In genomic region chrX:130167040-130167439, GRCh38 we compare ENCODE assay signal across 8 cellular contexts. TPM values are rescaled to one million over a fixed set of nuclear protein-coding genes. Genes with fewer than 3 reads are reported as not detected.
DNase-seq lines count a peak whose midpoint lies in the region; ATAC-seq, FAIRE-seq and TF ChIP-seq lines count a peak whose summit lies in the region.

No MANE protein-coding gene starts in this region.

- H3K4me1 ChIP-seq in CD4-positive, alpha-beta memory T cell (ENCODE audit: insufficient read depth, low read length), result peaks cover 32% of the 10 kb centered on the region
- H3K4me1 ChIP-seq in K562 (replicated peaks in 1 of 2; ENCODE audit: control insufficient read depth in 2 of 2, insufficient read depth in 2 of 2, low read length in 2 of 2) (peaks cover 15 to 23% of the 10 kb centered on the region in 2 experiments; a peak in 4 of 5 replicates), pancreas (peaks cover 0 to 4% (median 0%) of the 10 kb centered on the region in 3 donors)

- H3K79me2 ChIP-seq in K562 (ENCODE audit: control insufficient read depth, insufficient read depth, low read length), result peaks cover 40% of the 10 kb centered on the region

- POLR2A ChIA-PET in CD4-positive, alpha-beta memory T cell (lab: Charles Lee; ENCODE audit: partially characterized antibody), result interaction anchor here (1.9 kb wide), 1 partner anchor 101 kb away, joined by 9 read pairs; the partner anchor contains the start of gene ZNF280C
- POLR2A ChIA-PET in K562 (lab: Yijun Ruan, JAX), result interaction anchor here (0.6 to 2.5 kb wide), 5 partner anchors 8 to 21 kb away, joined by 3 to 12 read pairs (median 4); no protein-coding TSS in a partner anchor

- no peak for TF ChIP-seq POLR2A in K562 (conservative IDR thresholded peaks at IDR 0.05)

- no peaks in the 10 kb centered on the region for H3K27me3 ChIP-seq in CD4-positive, alpha-beta memory T cell (ENCODE audit: insufficient read depth, low read length)
- H3K27me3 ChIP-seq in K562 (ENCODE audit: control insufficient read depth in 2 of 2, insufficient read depth in 2 of 2, low read length in 2 of 2) (no peaks in the 10 kb centered on the region), pancreas (peaks cover 0 to 6% (median 3%) of the 10 kb centered on the region in 4 donors)

- H4K20me1 ChIP-seq in K562 (replicated peaks; ENCODE audit: control insufficient read depth, insufficient read depth, low read length), result no peaks in the 10 kb centered on the region

- no peak for TF ChIP-seq RAD21 in K562 (CRISPR knock-in tag; conservative IDR thresholded peaks at IDR 0.05 in 1 of 2, IDR thresholded peaks at IDR 0.05 in 1 of 2)

- no peaks in the 10 kb centered on the region for H3K27me3 Mint-ChIP-seq in CD4-positive, alpha-beta memory T cell
- peaks cover 0 to 13% of the 10 kb centered on the region in 2 donors for H3K27me3 Mint-ChIP-seq in natural killer cell (ENCODE audit: low read depth in 2 of 2)

- H3K9me3 ChIP-seq in CD4-positive, alpha-beta memory T cell (ENCODE audit: control insufficient read depth in 1 of 2, low read length in 2 of 2), result no peaks in the 10 kb centered on the region
- H3K9me3 ChIP-seq in KOPT-K1 (ENCODE audit: insufficient read depth, low read length, poor library complexity, severe bottlenecking), result no peaks in the 10 kb centered on the region
- no peaks in the 10 kb centered on the region; the same call in 1 of the 2 replicates for H3K9me3 ChIP-seq in K562 (replicated peaks; ENCODE audit: control insufficient read depth, insufficient read depth, low read depth, low read length)
- no peaks in the 10 kb centered on the region for H3K9me3 ChIP-seq in pancreas

- FAIRE-seq in K562 (lab: Jason Lieb, UNC) (no peak), pancreas (lab: Jason Lieb, UNC) (no peak)

- no peaks in the 10 kb centered on the region for H3K36me3 ChIP-seq in CD4-positive, alpha-beta memory T cell (ENCODE audit: insufficient read depth, low read length)
- H3K36me3 ChIP-seq in KOPT-K1 (ENCODE audit: insufficient read depth, low read length) (peaks cover 14% of the 10 kb centered on the region), K562 (ENCODE audit: control insufficient read depth, insufficient read depth, low read length) (peaks cover 13% of the 10 kb centered on the region; the same call in 2 of the 3 replicates), pancreas (no peaks in the 10 kb centered on the region)

- no peak for ATAC-seq in K562
- ATAC-seq in natural killer cell, result no peak
- ATAC-seq in pancreas, result no peak
- ATAC-seq in GM21423 (IDR thresholded peaks at IDR 0.05; ENCODE audit: unreplicated experiment), result no peak

- H3K27ac ChIP-seq in CD4-positive, alpha-beta memory T cell (ENCODE audit: low read depth, low read length), result no peak overlapping the region
- H3K27ac ChIP-seq in KOPT-K1 (ENCODE audit: low read depth, low read length, poor library complexity, severe bottlenecking) (peak overlapping the region; percentile 84), K562 (ENCODE audit: extremely low read depth, low read depth, low read length) (peak overlapping the region; percentile 98), pancreas (no peak overlapping the region)

- H3K9ac ChIP-seq in K562 (ENCODE audit: insufficient read depth in 1 of 2, low read depth in 2 of 2, low read length in 2 of 2), result peak overlapping the region in 1 of 2 experiments; percentile 92; a peak in 2 of 4 replicates

- no peaks in the 10 kb centered on the region for H3K9me1 ChIP-seq in K562 (ENCODE audit: control insufficient read depth, insufficient read depth, low read length)

- no TSS peak for BruUV-seq in K562 (replicated peaks; lab: Mats Ljungman, UMichigan)

- H3K4me2 ChIP-seq in K562 (ENCODE audit: insufficient read depth, low read length), result peak overlapping the region; percentile 96

- H3K27ac Mint-ChIP-seq in CD4-positive, alpha-beta memory T cell, result peak overlapping the region in 6 of 7 donors; percentile 32 to 97 (median 88)
- H3K27ac Mint-ChIP-seq in natural killer cell, result peak overlapping the region in 1 of 2 donors; percentile 90

- WGBS in K562 (ENCODE audit: insufficient coverage, low coverage, missing lambda C conversion rate), result 33% methylated on average over 4 of the region's 4 CpGs
- 27 to 38% methylated on average over 4 of the region's 4 CpGs for WGBS in pancreas, 2 donors

- in situ Hi-C loops in K562 (cut with MboI), result no loop called here

- H3K4me3 ChIP-seq in CD4-positive, alpha-beta memory T cell (ENCODE audit: low read length in 2 of 2), result no peak overlapping the region
- H3K4me3 ChIP-seq in K562 (peak overlapping the region; percentile 68), pancreas (peak overlapping the region in 1 of 4 donors; percentile 57)

- H3K4me1 Mint-ChIP-seq in CD4-positive, alpha-beta memory T cell, result peaks cover 11 to 57% (median 32%) of the 10 kb centered on the region in 4 donors
- peaks cover 19 to 29% of the 10 kb centered on the region in 2 donors for H3K4me1 Mint-ChIP-seq in natural killer cell

- no peak for DNase-seq in CD4-positive, alpha-beta memory T cell
- no peak for DNase-seq in K562 (ENCODE audit: extremely low read depth in 1 of 4, low spot score in 3 of 4)
- no peak for DNase-seq in natural killer cell
- no peak for DNase-seq in pancreas
- no peak for DNase-seq in Kasumi-1 (lab: John Stamatoyannopoulos, UW)
- no peak for DNase-seq in hypothalamus (lab: John Stamatoyannopoulos, UW)

- intact Hi-C loops in CD4-positive, alpha-beta memory T cell (cut with micrococcal nuclease), result no loop called here
- intact Hi-C loops in K562 (cut with micrococcal nuclease), result loop anchor here (2.0 to 5.0 kb wide), 2 partner anchors 46 to 55 kb away; partner anchors contain the start of gene ELF4
- intact Hi-C loops in natural killer cell (cut with micrococcal nuclease), result loop anchor here (5.0 kb wide), 1 partner anchor 385 kb away; no protein-coding TSS in a partner anchor
- intact Hi-C loops in pancreas (cut with DNase I), result no loop called here

- peaks cover 0 to 4% (median 0%) of the 10 kb centered on the region in 8 donors for H3K9me3 Mint-ChIP-seq in CD4-positive, alpha-beta memory T cell
- H3K9me3 Mint-ChIP-seq in natural killer cell, result no peaks in the 10 kb centered on the region

- peaks cover 0 to 9% of the 10 kb centered on the region in 2 donors for H3K36me3 Mint-ChIP-seq in CD4-positive, alpha-beta memory T cell
- no peaks in the 10 kb centered on the region for H3K36me3 Mint-ChIP-seq in natural killer cell

- TF ChIP-seq CTCF in K562 (IDR thresholded peaks at IDR 0.05 in 2 of 3, conservative IDR thresholded peaks at IDR 0.05 in 1 of 3; ENCODE audit: insufficient read depth in 2 of 3, low read depth in 1 of 3, low read length in 3 of 3), result no peak
- TF ChIP-seq CTCF in natural killer cell (IDR thresholded peaks at IDR 0.05), result no peak
- TF ChIP-seq CTCF in pancreas (IDR thresholded peaks at IDR 0.05), result no peak

- peak overlapping the region; percentile 10 to 99 (median 92) for H3K4me3 Mint-ChIP-seq in CD4-positive, alpha-beta memory T cell
- H3K4me3 Mint-ChIP-seq in natural killer cell, result peak overlapping the region; percentile 88

- no peak for TF ChIP-seq EP300 in K562 (IDR thresholded peaks at IDR 0.05; ENCODE audit: low read length)

- H2AFZ ChIP-seq in K562 (ENCODE audit: low read depth, low read length), result peak overlapping the region; percentile 97

- CTCF ChIA-PET in CD4-positive, alpha-beta memory T cell (lab: Charles Lee; ENCODE audit: partially characterized antibody), result no interaction called here
- CTCF ChIA-PET in K562 (lab: Yijun Ruan, JAX; ENCODE audit: low intra/inter-chr PET ratio), result interaction anchor here (0.6 kb wide), 1 partner anchor 9 kb away, joined by 3 read pairs; no protein-coding TSS in a partner anchor

RNA-seq across cellular contexts. Expression of gene AIFM1, which starts 1.4 kb away (rescaled TPM):
- total RNA-seq in CD4-positive, alpha-beta memory T cell, result 10 to 100 TPM; 20.0 to 23.6 TPM
- polyA plus RNA-seq in CD4-positive, alpha-beta memory T cell, result 10 to 100 TPM; 32.2 to 39.4 TPM
- total RNA-seq in K562 (2011; cell fraction: chromatin; rRNA removed; ENCODE audit: low replicate concordance), result 25.4 and 35.9 TPM in 2 replicates
- 14.5 and 20.4 TPM in 2 replicates for total RNA-seq in K562 (2011; cell fraction: nucleolus; rRNA removed)
- total RNA-seq in K562 (2011; cell fraction: nucleoplasm; rRNA removed), result 21.5 and 24.0 TPM in 2 replicates
- total RNA-seq in K562 (2014; rRNA removed) (59.9 and 65.0 TPM in 2 replicates), K562 (2014; rRNA removed; fragmentation: Illumina TruSeq; extraction: Trizol) (101 and 107 TPM in 2 replicates), K562 (2015; rRNA removed; fragmentation: Illumina TruSeq; extraction: Trizol) (79.9 and 91.4 TPM in 2 replicates), K562 (2021) (80.7 and 85.2 TPM in 2 replicates), natural killer cell (10 to 100 TPM; 16.2 to 21.1 (median 17.0) TPM), pancreas (10 to 100 TPM; 12.1 to 19.7 (median 15.3) TPM)
- polyA plus RNA-seq in K562 (2011; rRNA removed) (85.6 and 111 TPM in 2 replicates), K562 (2014; fragmentation: Illumina TruSeq; extraction: Trizol) (99.0 and 117 TPM in 2 replicates), K562 (2014; fragmentation: Nextera tagmentation; extraction: Ambion mirVana) (10 to 100 TPM; 51.0 to 62.0 TPM), K562 (2014; rRNA removed) (91.2 and 93.7 TPM in 2 replicates), pancreas (10 to 100 TPM; 12.5 to 19.6 TPM)
- polyA plus RNA-seq in K562 (2011; cell fraction: cytosol; rRNA removed), result 55.0 and 81.8 TPM in 2 replicates
- polyA plus RNA-seq in K562 (2011; cell fraction: nucleus; rRNA removed), result 40.3 and 74.3 TPM in 2 replicates
- polyA plus RNA-seq in K562 (2012), result 89.5 and 101 TPM in 2 replicates
- 93.8 and 106 TPM in 2 replicates for polyA minus RNA-seq in K562 (2011; rRNA and poly(A)+ RNA removed)
- polyA minus RNA-seq in K562 (2011; cell fraction: cytosol; rRNA and poly(A)+ RNA removed), result 27.8 and 34.7 TPM in 2 replicates
- polyA minus RNA-seq in K562 (2011; cell fraction: nucleus; rRNA and poly(A)+ RNA removed), result 10.8 and 24.0 TPM in 2 replicates

RNA-seq across cellular contexts. Expression of gene RAB33A, which starts 4.7 kb away (rescaled TPM):
- 10 to 100 TPM in 1 of 2 experiments, 1 to 10 TPM in 1; 9.7 to 10.1 TPM for total RNA-seq in CD4-positive, alpha-beta memory T cell
- 1 to 10 TPM; 5.6 to 10.0 TPM for polyA plus RNA-seq in CD4-positive, alpha-beta memory T cell
- 0.23 TPM in 1 of 2 replicates, not detected in the other for total RNA-seq in K562 (2011; cell fraction: chromatin; rRNA removed; ENCODE audit: low replicate concordance)
- total RNA-seq in K562 (2011; cell fraction: nucleolus; rRNA removed), result 0.33 TPM in 1 of 2 replicates, not detected in the other
- total RNA-seq in K562 (2011; cell fraction: nucleoplasm; rRNA removed), result not detected in 2 replicates
- total RNA-seq in K562 (2014; rRNA removed), result 0.09 TPM in 1 of 2 replicates, not detected in the other
- not detected in 2 replicates for total RNA-seq in K562 (2014; rRNA removed; fragmentation: Illumina TruSeq; extraction: Trizol)
- not detected in 2 replicates for total RNA-seq in K562 (2015; rRNA removed; fragmentation: Illumina TruSeq; extraction: Trizol)
- total RNA-seq in K562 (2021), result 0.20 TPM in 1 of 2 replicates, not detected in the other
- polyA plus RNA-seq in K562 (2011; rRNA removed), result 0.06 and 0.11 TPM in 2 replicates
- polyA plus RNA-seq in K562 (2011; cell fraction: cytosol; rRNA removed), result 0.09 TPM in 1 of 2 replicates, not detected in the other
- 0.14 TPM in 1 of 2 replicates, not detected in the other for polyA plus RNA-seq in K562 (2011; cell fraction: nucleus; rRNA removed)
- polyA plus RNA-seq in K562 (2012), result not detected in 2 replicates
- not detected in 2 replicates for polyA plus RNA-seq in K562 (2014; fragmentation: Illumina TruSeq; extraction: Trizol)
- under 1 TPM; 0.04 TPM for polyA plus RNA-seq in K562 (2014; fragmentation: Nextera tagmentation; extraction: Ambion mirVana)
- not detected in 2 replicates for polyA plus RNA-seq in K562 (2014; rRNA removed)
- polyA minus RNA-seq in K562 (2011; rRNA and poly(A)+ RNA removed), result not detected in 2 replicates
- not detected in 2 replicates for polyA minus RNA-seq in K562 (2011; cell fraction: cytosol; rRNA and poly(A)+ RNA removed)
- polyA minus RNA-seq in K562 (2011; cell fraction: nucleus; rRNA and poly(A)+ RNA removed), result 0.22 and 0.27 TPM in 2 replicates
- total RNA-seq in natural killer cell, result 1 to 10 TPM; 3.2 to 4.4 (median 4.4) TPM
- under 1 TPM in 1 of 6 donors, not detected in 5; 0.17 TPM for total RNA-seq in pancreas
- under 1 TPM; 0.23 to 0.38 TPM for polyA plus RNA-seq in pancreas

RNA-seq across cellular contexts. Expression of gene ELF4, which starts 56.7 kb away (rescaled TPM):
- total RNA-seq in CD4-positive, alpha-beta memory T cell, result 10 to 100 TPM; 29.8 to 31.3 TPM
- polyA plus RNA-seq in CD4-positive, alpha-beta memory T cell, result 10 to 100 TPM in 1 of 2 donors, 1 to 10 TPM in 1; 7.4 to 18.6 TPM
- total RNA-seq in K562 (2011; cell fraction: chromatin; rRNA removed; ENCODE audit: low replicate concordance), result 17.7 and 35.6 TPM in 2 replicates
- 19.2 and 22.7 TPM in 2 replicates for total RNA-seq in K562 (2011; cell fraction: nucleolus; rRNA removed)
- 24.8 and 30.9 TPM in 2 replicates for total RNA-seq in K562 (2011; cell fraction: nucleoplasm; rRNA removed)
- total RNA-seq in K562 (2014; rRNA removed) (28.6 and 41.1 TPM in 2 replicates), K562 (2014; rRNA removed; fragmentation: Illumina TruSeq; extraction: Trizol) (17.6 and 18.3 TPM in 2 replicates), K562 (2015; rRNA removed; fragmentation: Illumina TruSeq; extraction: Trizol) (24.8 and 26.3 TPM in 2 replicates), K562 (2021) (43.9 and 47.7 TPM in 2 replicates), natural killer cell (100 to 1,000 TPM in 1 of 3 donors, 10 to 100 TPM in 2; 83.3 to 105 (median 98.7) TPM), pancreas (1 to 10 TPM; 1.4 to 4.6 (median 2.0) TPM)
- polyA plus RNA-seq in K562 (2011; rRNA removed) (29.2 and 33.4 TPM in 2 replicates), K562 (2014; fragmentation: Illumina TruSeq; extraction: Trizol) (50.7 and 55.8 TPM in 2 replicates), K562 (2014; fragmentation: Nextera tagmentation; extraction: Ambion mirVana) (1 to 10 TPM; 5.9 to 7.3 TPM), K562 (2014; rRNA removed) (25.2 and 28.4 TPM in 2 replicates), pancreas (1 to 10 TPM; 1.1 to 2.0 TPM)
- 39.7 and 49.3 TPM in 2 replicates for polyA plus RNA-seq in K562 (2011; cell fraction: cytosol; rRNA removed)
- 24.3 and 33.0 TPM in 2 replicates for polyA plus RNA-seq in K562 (2011; cell fraction: nucleus; rRNA removed)
- polyA plus RNA-seq in K562 (2012), result 38.6 and 52.6 TPM in 2 replicates
- 35.0 and 38.5 TPM in 2 replicates for polyA minus RNA-seq in K562 (2011; rRNA and poly(A)+ RNA removed)
- 38.8 and 40.9 TPM in 2 replicates for polyA minus RNA-seq in K562 (2011; cell fraction: cytosol; rRNA and poly(A)+ RNA removed)
- 8.9 and 10.8 TPM in 2 replicates for polyA minus RNA-seq in K562 (2011; cell fraction: nucleus; rRNA and poly(A)+ RNA removed)

Comparison
In these comparisons a context has a peak if more than half of its experiments do, and no peak if none do; other contexts are left out.
1. H3K27ac ChIP-seq: peak in KOPT-K1 (single experiment) and K562 (single experiment); none in CD4-positive, alpha-beta memory T cell (single experiment) and pancreas (0 of 4).
2. intact Hi-C loops: an anchor here in K562 (2.0 to 5.0 kb wide) and natural killer cell (5.0 kb wide); none called in CD4-positive, alpha-beta memory T cell and pancreas.